ENCODE assay signal across 9 cellular contexts in genomic region chr17:29613371-29613837, GRCh38. TPM values are rescaled to one million over a fixed set of nuclear protein-coding genes. Genes with fewer than 3 reads are reported as not detected.
DNase-seq lines count a peak whose midpoint lies in the region; ATAC-seq, FAIRE-seq and TF ChIP-seq lines count a peak whose summit lies in the region.
"Had no signal": no experiment of that assay in that cellular context is flagged by ENCODE, and none has a peak within 500 bp of the region (broad histone marks: within the 10 kb centered on the region; RNA-seq: fewer than 3 reads in every experiment).

No MANE protein-coding gene starts in this region.

- peak; percentile 69 for DNase-seq in bronchial epithelial cell (ENCODE audit: low read depth)
- peak; percentile 84 for DNase-seq in inferior parietal cortex (ENCODE audit: extremely low spot score)
- peak; percentile 87 for DNase-seq in small intestine
- no peak for DNase-seq in NCI-H1436 treated with DMSO at 0.1 percent for 48 hours (lab: John Stamatoyannopoulos, UW)
- no peak for DNase-seq in glomerular visceral epithelial cell (ENCODE audit: extremely low spot score)

- H3K36me3 ChIP-seq in bronchial epithelial cell (ENCODE audit: control insufficient read depth, insufficient read depth, low read length) (peaks cover 2% of the 10 kb centered on the region), small intestine (ENCODE audit: control insufficient read depth in 2 of 2, insufficient read depth in 2 of 2, low read length in 2 of 2) (no peaks in the 10 kb centered on the region)

- H3K9me3 ChIP-seq in small intestine (ENCODE audit: control insufficient read depth, low read depth), result no peaks in the 10 kb centered on the region

- ATAC-seq in GM18867 (IDR thresholded peaks at IDR 0.05; ENCODE audit: unreplicated experiment) (peak; percentile 32), HG03342 (IDR thresholded peaks at IDR 0.05; ENCODE audit: unreplicated experiment) (no peak)

- H3K27me3 ChIP-seq in bronchial epithelial cell (ENCODE audit: control insufficient read depth, insufficient read depth, low read length), result no peaks in the 10 kb centered on the region
- H3K27me3 ChIP-seq in small intestine (ENCODE audit: control insufficient read depth in 2 of 2, insufficient read depth in 2 of 2, low read length in 2 of 2), result no peaks in the 10 kb centered on the region

- WGBS in small intestine, 3 donors, result 0 to 7% (median 1%) methylated on average over 12 to 47 of the region's 47 CpGs

- peak; percentile 75 for TF ChIP-seq CTCF in WI38 (IDR thresholded peaks at IDR 0.05; ENCODE audit: low read depth, low read length)
- peak; percentile 90 for TF ChIP-seq CTCF in bronchial epithelial cell (IDR thresholded peaks at IDR 0.05; ENCODE audit: insufficient read depth, low read length, severe bottlenecking)

- H3K27ac ChIP-seq in small intestine (ENCODE audit: low read depth in 1 of 2, low read length in 1 of 2), result no peak overlapping the region
- H3K27ac ChIP-seq: VCaP had no signal

- H3K4me3 ChIP-seq in WI38 (ENCODE audit: low read depth, low read length) (peak overlapping the region; percentile 27), bronchial epithelial cell (ENCODE audit: low read depth, low read length) (peak overlapping the region; percentile 21), small intestine (ENCODE audit: low read depth in 1 of 2, low read length in 2 of 2) (peak overlapping the region in 1 of 2 donors; percentile 24)

- FAIRE-seq in bronchial epithelial cell (lab: Jason Lieb, UNC) (no peak), small intestine (lab: Jason Lieb, UNC) (no peak)

- peaks cover 5 to 8% of the 10 kb centered on the region in 2 donors for H3K4me1 ChIP-seq in small intestine (ENCODE audit: control insufficient read depth in 2 of 2, insufficient read depth in 1 of 2, low read depth in 1 of 2, low read length in 1 of 2)

RNA-seq across cellular contexts. Expression of gene CORO6, which starts 9.3 kb away (rescaled TPM):
- total RNA-seq in bronchial epithelial cell, result 0.79 and 1.0 TPM in 2 replicates
- 1 to 10 TPM in 2 of 3 donors, under 1 TPM in 1; 0.67 to 7.3 (median 1.4) TPM for polyA plus RNA-seq in small intestine

RNA-seq across cellular contexts. Expression of gene ANKRD13B, which starts 20.5 kb away (rescaled TPM):
- total RNA-seq in bronchial epithelial cell, result 2.0 and 2.4 TPM in 2 replicates
- polyA plus RNA-seq in small intestine, result 1 to 10 TPM in 2 of 3 donors, not detected in 1; 3.0 to 4.0 TPM

RNA-seq across cellular contexts. Expression of gene GIT1, which starts 24.0 kb away (rescaled TPM):
- 16.3 and 17.4 TPM in 2 replicates for total RNA-seq in bronchial epithelial cell
- 10 to 100 TPM; 19.7 to 29.0 (median 21.9) TPM for polyA plus RNA-seq in small intestine

RNA-seq across cellular contexts. Expression of gene TP53I13, which starts 44.9 kb away (rescaled TPM):
- total RNA-seq in bronchial epithelial cell, result 25.3 and 30.1 TPM in 2 replicates
- 100 to 1,000 TPM in 2 of 3 donors, 10 to 100 TPM in 1; 66.4 to 326 (median 304) TPM for polyA plus RNA-seq in small intestine

RNA-seq across cellular contexts. Expression of gene ABHD15, which starts 46.6 kb away (rescaled TPM):
- 5.2 and 6.3 TPM in 2 replicates for total RNA-seq in bronchial epithelial cell
- polyA plus RNA-seq in small intestine, result 1 to 10 TPM; 6.5 to 9.4 (median 8.7) TPM

Comparison
In these comparisons a context has a peak if more than half of its experiments do, and no peak if none do; other contexts are left out.
1. DNase-seq: peak in bronchial epithelial cell (single experiment), inferior parietal cortex (single experiment) and small intestine (single experiment); none in NCI-H1436 treated with DMSO at 0.1 percent for 48 hours (single experiment) and glomerular visceral epithelial cell (single experiment).